ENCODE assay signal across 18 cellular contexts in the genomic region with DNA sequence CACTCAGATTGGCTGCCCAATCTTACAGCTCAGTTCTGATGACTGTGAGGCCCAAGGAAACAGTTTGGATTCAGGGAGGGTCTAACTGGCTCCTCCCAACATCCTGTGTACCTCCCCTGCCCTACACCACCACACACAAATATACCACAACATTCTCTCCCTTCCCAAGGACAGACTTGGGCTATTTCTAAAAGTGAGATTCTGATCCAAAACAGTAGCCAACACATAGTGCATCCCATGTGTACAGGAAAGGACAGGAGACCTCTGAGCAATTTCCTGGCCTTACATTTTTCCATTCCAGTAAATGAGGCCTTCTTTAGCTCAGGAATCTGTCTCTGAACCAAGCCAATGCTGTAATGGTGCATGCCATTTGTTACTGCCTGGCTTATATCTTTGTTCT. TPM values are rescaled to one million over a fixed set of nuclear protein-coding genes. Genes with fewer than 3 reads are reported as not detected.
A peak's percentile ranks its signal among the peaks of the same experiment; 100 is the strongest.
DNase-seq lines count a peak whose midpoint lies in the region; ATAC-seq and TF ChIP-seq lines count a peak whose summit lies in the region.
"Had no signal": no experiment of that assay in that cellular context is flagged by ENCODE, and none has a peak within 500 bp of the region (broad histone marks: within the 10 kb centered on the region; RNA-seq: fewer than 3 reads in every experiment).

No MANE protein-coding gene starts in this region.

- H3K4me1 ChIP-seq in osteoblast (ENCODE audit: insufficient read depth, low read length) (no peaks in the 10 kb centered on the region), mesendoderm (ENCODE audit: control insufficient read depth, low read depth, low read length) (no peaks in the 10 kb centered on the region)

- H2BK120ac ChIP-seq in mesendoderm (ENCODE audit: low read depth, low read length), result no peak overlapping the region

- H3K27me3 Mint-ChIP-seq in stimulated activated naive CD8-positive, alpha-beta T cell treated with anti-CD3 and anti-CD28 coated beads, Interleukin-15, amount 100 ng/mL, for 72 hours, result peaks cover 19% of the 10 kb centered on the region

- no peak overlapping the region for H4K8ac ChIP-seq in mesendoderm (ENCODE audit: low read depth, low read length)

- CTCF ChIA-PET in RWPE1 (lab: Yijun Ruan, JAX), result interaction anchor here (0.6 to 1.0 kb wide), 5 partner anchors 9 to 345 kb away, joined by 3 to 7 read pairs (median 4); no protein-coding TSS in a partner anchor

- no peak overlapping the region for H2AK5ac ChIP-seq in mesendoderm (ENCODE audit: low read length)

- H3K4me1 Mint-ChIP-seq in stimulated activated naive CD8-positive, alpha-beta T cell treated with anti-CD3 and anti-CD28 coated beads, Interleukin-15, amount 100 ng/mL, for 72 hours, result no peaks in the 10 kb centered on the region

- H3K79me2 ChIP-seq in osteoblast (ENCODE audit: insufficient read depth, low read length), result no peaks in the 10 kb centered on the region
- H3K79me2 ChIP-seq in mesendoderm (ENCODE audit: control insufficient read depth, insufficient read depth, low read length), result no peaks in the 10 kb centered on the region

- H3K36me3 ChIP-seq in osteoblast (ENCODE audit: insufficient read depth, low read length) (no peaks in the 10 kb centered on the region), mesendoderm (ENCODE audit: control insufficient read depth, insufficient read depth, low read length) (no peaks in the 10 kb centered on the region)

- H3K4ac ChIP-seq in mesendoderm (ENCODE audit: low read depth, low read length), result no peak overlapping the region

- H3K4me2 ChIP-seq in osteoblast (ENCODE audit: insufficient read depth, low read length), result no peak overlapping the region
- H3K4me2 ChIP-seq in mesendoderm (ENCODE audit: low read length), result no peak overlapping the region

- H2BK5ac ChIP-seq in mesendoderm (ENCODE audit: low read length), result no peak overlapping the region

- DNase-seq in ELF-1 (ENCODE audit: low read depth, low spot score), result peak; percentile 20
- DNase-seq in RWPE1 (ENCODE audit: low spot score), result no peak
- DNase-seq in osteoblast (ENCODE audit: insufficient read length, low spot score, missing footprints), result peak; percentile 42
- no peak for DNase-seq in mesendoderm
- DNase-seq in stimulated activated naive CD8-positive, alpha-beta T cell treated with anti-CD3 and anti-CD28 coated beads, Interleukin-15, amount 100 ng/mL, for 72 hours, result no peak
- DNase-seq: activated CD4-positive, alpha-beta T cell treated with anti-CD3 and anti-CD28 coated beads for 48 hours; amygdala; DMS153; effector memory CD8-positive, alpha-beta T cell; NCI-H1092; nucleus accumbens had no signal

- no peak overlapping the region for H3K18ac ChIP-seq in mesendoderm (ENCODE audit: low read length)

- H3K27ac ChIP-seq in RWPE1 (peak overlapping the region; percentile 65), osteoblast (ENCODE audit: low read depth, low read length) (no peak overlapping the region), mesendoderm (ENCODE audit: low read depth, low read length) (no peak overlapping the region)

- H3K27ac Mint-ChIP-seq in stimulated activated naive CD8-positive, alpha-beta T cell treated with anti-CD3 and anti-CD28 coated beads, Interleukin-15, amount 100 ng/mL, for 72 hours, result no peak overlapping the region
- H3K27ac Mint-ChIP-seq: activated T-helper 1 cell treated with anti-CD3 and anti-CD28 coated beads, Interleukin-12 subunit alpha, Interleukin-12 subunit beta, Interleukin-2, Interleukin-4 antibody, amounts not matched to agents 30 ng/mL and 10 ng/mL and 1 ng/mL, durations not matched to agents 14 hours and 24 hours and 36 hours; effector memory CD8-positive, alpha-beta T cell; mesothelial cell of epicardium; T-helper 1 cell treated with Interleukin-12 subunit alpha and Interleukin-12 subunit beta and Interleukin-4 antibody, amounts not matched to agents 30 μg/mL and 1 μg/mL, for 36 hours had no signal

- H3K79me1 ChIP-seq in mesendoderm (ENCODE audit: low read length), result no peaks in the 10 kb centered on the region

- POLR2A ChIA-PET in RWPE1 (lab: Yijun Ruan, JAX; ENCODE audit: low non-redundant PET), result no interaction called here

- H3K23ac ChIP-seq in mesendoderm (ENCODE audit: low read length), result no peak overlapping the region

- H3K9me3 Mint-ChIP-seq in stimulated activated naive CD8-positive, alpha-beta T cell treated with anti-CD3 and anti-CD28 coated beads, Interleukin-15, amount 100 ng/mL, for 72 hours, result no peaks in the 10 kb centered on the region
- H3K9me3 Mint-ChIP-seq: activated T-helper 1 cell treated with anti-CD3 and anti-CD28 coated beads, Interleukin-12 subunit alpha, Interleukin-12 subunit beta, Interleukin-2, Interleukin-4 antibody, amounts not matched to agents 30 ng/mL and 10 ng/mL and 1 ng/mL, durations not matched to agents 14 hours and 24 hours and 36 hours; effector memory CD8-positive, alpha-beta T cell; T-helper 1 cell treated with Interleukin-12 subunit alpha and Interleukin-12 subunit beta and Interleukin-4 antibody, amounts not matched to agents 30 μg/mL and 1 μg/mL, for 36 hours had no signal

- H3K9ac ChIP-seq in mesendoderm (ENCODE audit: low read length), result no peak overlapping the region

- H3K56ac ChIP-seq in mesendoderm (ENCODE audit: low read length), result no peak overlapping the region

- no peaks in the 10 kb centered on the region for H3K27me3 ChIP-seq in osteoblast (ENCODE audit: insufficient read depth, low read length)
- H3K27me3 ChIP-seq in mesendoderm (ENCODE audit: insufficient read depth, low read length, poor library complexity), result no peaks in the 10 kb centered on the region

- ATAC-seq in esophagus mucosa (peak; percentile 5), GM18505 (IDR thresholded peaks at IDR 0.05; ENCODE audit: unreplicated experiment) (no peak), GM18858 (IDR thresholded peaks at IDR 0.05; ENCODE audit: unreplicated experiment) (no peak)
- no peak for ATAC-seq in stimulated activated naive CD8-positive, alpha-beta T cell treated with anti-CD3 and anti-CD28 coated beads, Interleukin-15, amount 100 ng/mL, for 72 hours
- ATAC-seq: effector memory CD8-positive, alpha-beta T cell; Panc1 had no signal

- H3K4me3 ChIP-seq in osteoblast (ENCODE audit: insufficient read depth, low read length) (no peak overlapping the region), mesendoderm (ENCODE audit: low read length) (no peak overlapping the region)

- no peak overlapping the region for H2BK15ac ChIP-seq in mesendoderm (replicated peaks; ENCODE audit: low read depth)

- no peak for TF ChIP-seq CTCF in RWPE1 (conservative IDR thresholded peaks at IDR 0.05; ENCODE audit: low read depth)
- no peak for TF ChIP-seq CTCF in osteoblast (IDR thresholded peaks at IDR 0.05; ENCODE audit: extremely low read depth, low read depth, low read length)

- no peak overlapping the region for H3K4me3 Mint-ChIP-seq in stimulated activated naive CD8-positive, alpha-beta T cell treated with anti-CD3 and anti-CD28 coated beads, Interleukin-15, amount 100 ng/mL, for 72 hours
- H3K4me3 Mint-ChIP-seq: activated T-helper 1 cell treated with anti-CD3 and anti-CD28 coated beads, Interleukin-12 subunit alpha, Interleukin-12 subunit beta, Interleukin-2, Interleukin-4 antibody, amounts not matched to agents 30 ng/mL and 10 ng/mL and 1 ng/mL, durations not matched to agents 14 hours and 24 hours and 36 hours; effector memory CD8-positive, alpha-beta T cell; mesothelial cell of epicardium; T-helper 1 cell treated with Interleukin-12 subunit alpha and Interleukin-12 subunit beta and Interleukin-4 antibody, amounts not matched to agents 30 μg/mL and 1 μg/mL, for 36 hours had no signal

- no peak overlapping the region for H4K5ac ChIP-seq in mesendoderm (ENCODE audit: low read length)

- no peaks in the 10 kb centered on the region for H4K20me1 ChIP-seq in osteoblast (ENCODE audit: insufficient read depth, low read length)

- H3K9me3 ChIP-seq in osteoblast (ENCODE audit: low read depth, low read length), result no peaks in the 10 kb centered on the region

- TF ChIP-seq POLR2A in GM18505 (IDR thresholded peaks at IDR 0.05; ENCODE audit: borderline replicate concordance, extremely low read depth, insufficient read depth, insufficient read length), result no peak

- peak overlapping the region; percentile 0 for H2AFZ ChIP-seq in osteoblast (ENCODE audit: low read length)

RNA-seq across cellular contexts. Expression of gene ZNF366, which starts 20.8 kb away (rescaled TPM):
- total RNA-seq in esophagus mucosa, result 1.1 TPM
- not detected in 2 replicates for total RNA-seq in osteoblast
- not detected for polyA plus RNA-seq in mesendoderm (2013, experiment 1 of 2)
- not detected for polyA plus RNA-seq in mesendoderm (2013, experiment 2 of 2)
- total RNA-seq: activated T-helper 1 cell treated with anti-CD3 and anti-CD28 coated beads, Interleukin-12 subunit alpha, Interleukin-12 subunit beta, Interleukin-2, Interleukin-4 antibody, amounts not matched to agents 30 ng/mL and 10 ng/mL and 1 ng/mL, durations not matched to agents 14 hours and 24 hours and 36 hours; mesothelial cell of epicardium had no signal

Comparison
In these comparisons a context has a peak if more than half of its experiments do, and no peak if none do; other contexts are left out.
1. DNase-seq: peak in ELF-1 (single experiment) and osteoblast (single experiment); none in RWPE1 (single experiment), mesendoderm (single experiment) and stimulated activated naive CD8-positive, alpha-beta T cell treated with anti-CD3 and anti-CD28 coated beads, Interleukin-15, amount 100 ng/mL, for 72 hours (0 of 2).